14 cellular contexts compared by ENCODE assay signal in genomic region chr17:81740395-81740961, GRCh38. TPM values are rescaled to one million over a fixed set of nuclear protein-coding genes. Genes with fewer than 3 reads are reported as not detected.
DNase-seq lines count a peak whose midpoint lies in the region; ATAC-seq and TF ChIP-seq lines count a peak whose summit lies in the region.
"Had no signal": no experiment of that assay in that cellular context is flagged by ENCODE, and none has a peak within 500 bp of the region (broad histone marks: within the 10 kb centered on the region; RNA-seq: fewer than 3 reads in every experiment).

No MANE protein-coding gene starts in this region.

- TF ChIP-seq CTCF in WERI-Rb-1 (IDR thresholded peaks at IDR 0.05; ENCODE audit: low read depth, low read length) (no peak), right lobe of liver (IDR thresholded peaks at IDR 0.05) (no peak), spleen (IDR thresholded peaks at IDR 0.05 in 8 of 11, conservative IDR thresholded peaks at IDR 0.05 in 3 of 11) (no peak)

- H3K4me1 ChIP-seq in right lobe of liver: peaks cover 0 to 8% (median 3%) of the 10 kb centered on the region in 4 donors
- H3K4me1 ChIP-seq in spleen: peaks cover 0 to 28% (median 15%) of the 10 kb centered on the region in 6 donors
- H3K4me1 ChIP-seq: prostate gland had no signal

- ATAC-seq in right lobe of liver: peak in 3 of 4 donors; percentile 14 to 44 (median 36)
- ATAC-seq: Right ventricle myocardium inferior had no signal

- DNase-seq in NCI-H774 (lab: John Stamatoyannopoulos, UW): peak; percentile 39
- DNase-seq in WERI-Rb-1: no peak
- peak in 2 of 3 donors; percentile 48 to 57 for DNase-seq in right lobe of liver
- peak; percentile 74 for DNase-seq in spleen
- no peak for DNase-seq in SW480 (ENCODE audit: low spot score)
- no peak for DNase-seq in GM19240 (ENCODE audit: insufficient read length, low spot score)
- DNase-seq in C1 segment of cervical spinal cord (lab: John Stamatoyannopoulos, UW): no peak
- DNase-seq: activated T-cell treated with anti-CD3 and anti-CD28 coated beads, Interleukin-2, amount 50 U/mL, for 24 hours; Calu3; colonic mucosa; NCI-H1092 treated with DMSO at 0.1 percent for 48 hours; NCI-H510A treated with DMSO at 0.1 percent for 48 hours had no signal

- no peak overlapping the region for H3K4me3 ChIP-seq in WERI-Rb-1 (ENCODE audit: low read depth, low read length)
- no peak overlapping the region for H3K4me3 ChIP-seq in right lobe of liver
- peak overlapping the region in 1 of 8 donors; percentile 1 for H3K4me3 ChIP-seq in spleen
- H3K4me3 ChIP-seq: colonic mucosa, prostate gland had no signal

- WGBS in right lobe of liver (ENCODE audit: insufficient coverage, low coverage, low lambda C conversion rate, missing lambda C conversion rate): 52% methylated on average over 15 of the region's 28 CpGs
- WGBS in spleen, 5 donors: 7 to 29% (median 18%) methylated on average over 19 to 28 of the region's 28 CpGs

- H3K27ac ChIP-seq in WERI-Rb-1 (peak overlapping the region; percentile 18), right lobe of liver (no peak overlapping the region), spleen (peak overlapping the region in 4 of 8 donors; percentile 14 to 62 (median 48))
- H3K27ac ChIP-seq: colonic mucosa, prostate gland had no signal

- no peaks in the 10 kb centered on the region for H3K36me3 ChIP-seq in WERI-Rb-1
- no peaks in the 10 kb centered on the region for H3K36me3 ChIP-seq in right lobe of liver
- H3K36me3 ChIP-seq in spleen: no peaks in the 10 kb centered on the region
- H3K36me3 ChIP-seq: colonic mucosa, prostate gland had no signal

- H3K9me3 ChIP-seq in WERI-Rb-1 (ENCODE audit: severe bottlenecking) (no peaks in the 10 kb centered on the region), right lobe of liver (no peaks in the 10 kb centered on the region), spleen (no peaks in the 10 kb centered on the region)
- H3K9me3 ChIP-seq: colonic mucosa, prostate gland had no signal

- TF ChIP-seq POLR2A in right lobe of liver (IDR thresholded peaks at IDR 0.05) (no peak), spleen (IDR thresholded peaks at IDR 0.05) (no peak)

- H3K27me3 ChIP-seq in WERI-Rb-1 (ENCODE audit: insufficient read depth, low read depth, severe bottlenecking) (no peaks in the 10 kb centered on the region), right lobe of liver (no peaks in the 10 kb centered on the region), spleen (replicated peaks in 1 of 7) (peaks cover 0 to 27% (median 0%) of the 10 kb centered on the region in 7 donors)

- intact Hi-C loops in right lobe of liver (cut with DNase I): no loop called here
- intact Hi-C loops in spleen (cut with DNase I; ENCODE audit: low total_unique reads): no loop called here

RNA-seq across cellular contexts. Expression of gene SLC25A10, which starts 28.4 kb away (rescaled TPM):
- total RNA-seq in right lobe of liver (10 to 100 TPM; 35.6 to 92.0 (median 72.7) TPM), spleen (1 to 10 TPM; 2.9 to 7.5 (median 3.7) TPM)
- 1 to 10 TPM; 4.7 to 7.7 (median 6.9) TPM for polyA plus RNA-seq in spleen

RNA-seq across cellular contexts. Expression of gene MRPL12, which starts 37.3 kb away (rescaled TPM):
- total RNA-seq in right lobe of liver: 100 to 1,000 TPM in 2 of 6 experiments, 10 to 100 TPM in 4; 43.8 to 119 (median 59.3) TPM
- 10 to 100 TPM; 36.2 to 68.5 (median 43.2) TPM for total RNA-seq in spleen
- 100 to 1,000 TPM in 2 of 3 donors, 10 to 100 TPM in 1; 71.7 to 160 (median 121) TPM for polyA plus RNA-seq in spleen

RNA-seq across cellular contexts. Expression of gene HGS, which starts 56.7 kb away (rescaled TPM):
- total RNA-seq in right lobe of liver (10 to 100 TPM; 30.6 to 46.3 (median 37.3) TPM), spleen (100 to 1,000 TPM in 4 of 7 donors, 10 to 100 TPM in 3; 62.3 to 134 (median 106) TPM)
- polyA plus RNA-seq in spleen: 100 to 1,000 TPM in 2 of 3 donors, 10 to 100 TPM in 1; 61.3 to 133 (median 119) TPM

RNA-seq across cellular contexts. Expression of gene ARL16, which starts 56.9 kb away (rescaled TPM):
- total RNA-seq in right lobe of liver: 10 to 100 TPM in 4 of 6 experiments, 1 to 10 TPM in 2; 5.3 to 16.8 (median 11.1) TPM
- 10 to 100 TPM; 22.5 to 36.6 (median 29.1) TPM for total RNA-seq in spleen
- polyA plus RNA-seq in spleen: 10 to 100 TPM; 56.0 to 93.5 (median 79.8) TPM

Comparison
In these comparisons a context has a peak if more than half of its experiments do, and no peak if none do; other contexts are left out.
1. DNase-seq: peak in NCI-H774 (single experiment), right lobe of liver (2 of 3) and spleen (single experiment); none in WERI-Rb-1 (single experiment), SW480 (single experiment), GM19240 (single experiment) and C1 segment of cervical spinal cord (0 of 14).
2. RNA of gene SLC25A10, which starts 28.4 kb away (total RNA-seq): 35.6 to 92.0 TPM in right lobe of liver; 2.9 to 7.5 TPM in spleen; every median in the first group is over 4 times any median in the second.